6 cellular contexts compared by ENCODE assay signal in genomic region chr11:89569387-89569786, GRCh38.
DNase-seq lines count a peak whose midpoint lies in the region; ATAC-seq, FAIRE-seq and TF ChIP-seq lines count a peak whose summit lies in the region.
"Not testable (repeated sequence)": the region's sequence is repeated elsewhere in the genome, so short reads cannot be mapped to it uniquely, and the experiment has no call there.

No MANE protein-coding gene starts in this region.

- not testable (repeated sequence) for H3K27me3 Mint-ChIP-seq in HFFc6 (ENCODE audit: insufficient read depth)

- not testable (repeated sequence) for H4K12ac ChIP-seq in trophoblast cell (ENCODE audit: low read depth, low read length)

- H3K4me2 ChIP-seq in GM12878 (ENCODE audit: control insufficient read depth, insufficient read depth); trophoblast cell (ENCODE audit: low read length): not testable (repeated sequence)

- H2AFZ ChIP-seq in GM12878 (ENCODE audit: control insufficient read depth, low read depth, low read length); trophoblast cell (ENCODE audit: insufficient read depth, low read length, poor library complexity): not testable (repeated sequence)

- peaks cover 23% of the 10 kb centered on the region for H3K4me1 Mint-ChIP-seq in HFFc6 (ENCODE audit: low read depth)

- RAD21 ChIA-PET in GM12878 (lab: Charles Lee; ENCODE audit: unreplicated experiment), result not testable (repeated sequence)

- not testable (repeated sequence) for H3K4me3 ChIP-seq in GM12878; trophoblast cell (ENCODE audit: low read depth, low read length); retinal pigment epithelial cell (ENCODE audit: low read length)

- H2BK12ac ChIP-seq in trophoblast cell (ENCODE audit: low read length), result not testable (repeated sequence)

- H3K18ac ChIP-seq in trophoblast cell (ENCODE audit: low read length), result not testable (repeated sequence)

- POLR2A ChIA-PET in GM12878 (lab: Charles Lee), result not testable (repeated sequence)

- H4K20me1 ChIP-seq in GM12878 (ENCODE audit: control insufficient read depth, insufficient read depth), result not testable (repeated sequence)

- in situ Hi-C loops in GM12878 (cut with MboI), result not testable (repeated sequence)

- peak; percentile 62 for ATAC-seq in SK-N-SH treated with all-trans-retinoic acid at 6 μM for 48 hours
- not testable (repeated sequence) for ATAC-seq in GM12878

- intact Hi-C loops in GM12878 (cut with micrococcal nuclease; ENCODE audit: unreplicated experiment), result not testable (repeated sequence)

- not testable (repeated sequence) for H3K9me3 ChIP-seq in GM12878 (replicated peaks; ENCODE audit: control insufficient read depth, insufficient read depth, low read length); trophoblast cell (ENCODE audit: insufficient read depth, low read depth, low read length)

- H2BK5ac ChIP-seq in trophoblast cell (ENCODE audit: low read depth, low read length, poor library complexity), result not testable (repeated sequence)

- H2AK5ac ChIP-seq in trophoblast cell (ENCODE audit: low read length), result not testable (repeated sequence)

- not testable (repeated sequence) for H3K4ac ChIP-seq in trophoblast cell (ENCODE audit: low read depth, low read length)

- peak overlapping the region; percentile 52; the same call in 1 of the 2 replicates for H3K27ac Mint-ChIP-seq in HFFc6

- not testable (repeated sequence) for TF ChIP-seq POLR2A in GM12878 (IDR thresholded peaks at IDR 0.05; ENCODE audit: low read depth, low read length)

- H4K91ac ChIP-seq in trophoblast cell (ENCODE audit: low read depth, low read length), result not testable (repeated sequence)

- not testable (repeated sequence) for H3K4me3 Mint-ChIP-seq in HFFc6

- not testable (repeated sequence) for H2BK120ac ChIP-seq in trophoblast cell (ENCODE audit: insufficient read depth, low read length, poor library complexity)

- DNase-seq in EH (ENCODE audit: low read depth), result peak; percentile 57
- DNase-seq in HFFc6, result peak; percentile 42
- DNase-seq in GM12878 (ENCODE audit: low read depth, low spot score), result not testable (repeated sequence)
- peak; percentile 22 to 73 for DNase-seq in trophoblast cell
- DNase-seq in retinal pigment epithelial cell (ENCODE audit: low read depth), result peak; percentile 37

- FAIRE-seq in GM12878 (lab: Jason Lieb, UNC), result peak; percentile 86

- TF ChIP-seq EP300 in GM12878 (IDR thresholded peaks at IDR 0.05; ENCODE audit: borderline replicate concordance in 1 of 2, control insufficient read depth in 1 of 2, low read depth in 2 of 2, low read length in 2 of 2), result not testable (repeated sequence)

- not testable (repeated sequence) for H3K9me3 Mint-ChIP-seq in HFFc6

- not testable (repeated sequence) for H4K8ac ChIP-seq in trophoblast cell (ENCODE audit: low read depth, low read length)

- not testable (repeated sequence) for H3K79me2 ChIP-seq in GM12878 (ENCODE audit: control insufficient read depth, insufficient read depth, low read length); trophoblast cell (ENCODE audit: control insufficient read depth, insufficient read depth, low read length, poor library complexity)

- not testable (repeated sequence) for TF ChIP-seq RAD21 in GM12878 (IDR thresholded peaks at IDR 0.05; ENCODE audit: insufficient read depth, low read depth, low read length)

- CTCF ChIA-PET in GM12878 (lab: Yijun Ruan, JAX), result not testable (repeated sequence)

- H3K9ac ChIP-seq in GM12878 (ENCODE audit: control insufficient read depth, insufficient read depth, low read length); trophoblast cell (ENCODE audit: low read length): not testable (repeated sequence)

- not testable (repeated sequence) for H3K79me1 ChIP-seq in trophoblast cell (ENCODE audit: low read length)

- SMC1A ChIA-PET in GM12878 (lab: Charles Lee; ENCODE audit: uncharacterized antibody, unreplicated experiment), result not testable (repeated sequence)

- TF ChIP-seq CTCF in HFFc6 (IDR thresholded peaks at IDR 0.05); GM12878 (IDR thresholded peaks at IDR 0.05 in 2 of 3, conservative IDR thresholded peaks at IDR 0.05 in 1 of 3; ENCODE audit: control insufficient read depth in 2 of 3, extremely low read depth in 1 of 3, insufficient read depth in 1 of 3, low read depth in 3 of 3, low read length in 3 of 3); retinal pigment epithelial cell (conservative IDR thresholded peaks at IDR 0.05; ENCODE audit: low read depth, low read length): not testable (repeated sequence)

- not testable (repeated sequence) for H3K4me1 ChIP-seq in GM12878 (ENCODE audit: control insufficient read depth, insufficient read depth, low read length); trophoblast cell (ENCODE audit: control insufficient read depth in 1 of 2, insufficient read depth in 2 of 2, low read length in 2 of 2)

- not testable (repeated sequence) for H3K14ac ChIP-seq in trophoblast cell (ENCODE audit: low read length)

- WGBS in GM12878 (ENCODE audit: insufficient coverage, insufficient replicate concordance, low lambda C conversion rate, missing lambda C conversion rate), result 22% methylated on average over 5 of the region's 5 CpGs
- WGBS in trophoblast cell (ENCODE audit: extremely low coverage, insufficient coverage, insufficient read length), result no CpG with 5 or more reads among the region's 5 CpGs

- H3K27me3 ChIP-seq in GM12878 (replicated peaks in 1 of 2; ENCODE audit: control insufficient read depth in 2 of 2, insufficient read depth in 2 of 2, low read length in 1 of 2); trophoblast cell (ENCODE audit: insufficient read depth, low read length): not testable (repeated sequence)

- not testable (repeated sequence) for H3K27ac ChIP-seq in GM12878 (ENCODE audit: control insufficient read depth, insufficient read depth); trophoblast cell (ENCODE audit: low read depth, low read length)

- H3K23ac ChIP-seq in trophoblast cell (ENCODE audit: low read length), result not testable (repeated sequence)

- H3K36me3 Mint-ChIP-seq in HFFc6 (ENCODE audit: low read depth), result not testable (repeated sequence)

- not testable (repeated sequence) for BruUV-seq in GM12878 (replicated peaks; lab: Mats Ljungman, UMichigan)

- not testable (repeated sequence) for H3K36me3 ChIP-seq in GM12878 (ENCODE audit: control insufficient read depth in 2 of 2, insufficient read depth in 2 of 2, low read length in 1 of 2); trophoblast cell (ENCODE audit: control insufficient read depth in 1 of 2, insufficient read depth in 2 of 2, low read length in 2 of 2)

TF ChIP-seq in SK-N-SH treated with all-trans-retinoic acid at 6 μM for 48 hours, 23 proteins besides CTCF, POLR2A, EP300 and RAD21:
- TF ChIP-seq ISL1 (CRISPR knock-in tag; IDR thresholded peaks at IDR 0.05), result peak; percentile 70
TF ChIP-seq in SK-N-SH treated with all-trans-retinoic acid at 6 μM for 48 hours: peak in this region for 1; not testable (repeated sequence) for 22.
